ENCODE assay signal across 24 cellular contexts in the genomic region with DNA sequence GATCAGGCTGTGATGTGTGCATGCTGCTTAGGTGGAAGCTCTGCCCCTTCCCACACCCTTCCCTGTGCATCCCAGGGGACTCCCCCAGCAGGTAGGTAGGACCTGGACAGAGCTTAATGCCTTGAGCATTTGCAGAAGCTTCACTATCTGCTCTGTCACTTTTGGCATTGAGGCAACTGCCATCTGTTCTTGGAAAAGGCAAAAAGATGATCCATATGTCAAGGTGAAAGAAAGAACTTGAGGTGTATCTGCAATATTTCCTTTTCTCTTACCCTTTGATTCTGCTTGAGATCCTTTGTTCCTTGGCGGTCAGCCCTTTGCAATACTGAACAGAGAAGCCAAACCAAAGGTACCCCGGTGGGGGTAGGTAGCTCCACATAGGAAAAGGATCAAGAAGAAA.
"Had no signal": no experiment of that assay in that cellular context is flagged by ENCODE, and none has a peak within 500 bp of the region (broad histone marks: within the 10 kb centered on the region; RNA-seq: fewer than 3 reads in every experiment).

No MANE protein-coding gene starts in this region.

- ATAC-seq: activated T-cell treated with anti-CD3 and anti-CD28 coated beads, Interleukin-2, amount 50 U/mL, for 4 hours; heart left ventricle; left colon; mucosa of descending colon; right lobe of liver had no signal

- H3K4me3 Mint-ChIP-seq: activated naive CD8-positive, alpha-beta T cell; activated T-cell treated with anti-CD3 and anti-CD28 coated beads, Interleukin-2, amount 50 U/mL, for 4 hours; T-helper 2 cell treated with Interferon-gamma antibody and Interleukin-4, amounts not matched to agents 5 μg/mL and 100 μg/mL, for 36 hours had no signal

- H3K9me3 Mint-ChIP-seq: activated T-helper 2 cell treated with anti-CD3 and anti-CD28 coated beads, Interferon-gamma antibody, Interleukin-2, Interleukin-4, amounts not matched to agents 10 μg/mL and 5 μg/mL and 100 μg/mL, durations not matched to agents 14 hours and 24 hours and 36 hours; T-helper 2 cell treated with Interferon-gamma antibody and Interleukin-4, amounts not matched to agents 5 μg/mL and 100 μg/mL, for 36 hours had no signal

- H3K27ac Mint-ChIP-seq: activated naive CD8-positive, alpha-beta T cell; activated T-helper 2 cell treated with anti-CD3 and anti-CD28 coated beads, Interferon-gamma antibody, Interleukin-2, Interleukin-4, amounts not matched to agents 10 μg/mL and 5 μg/mL and 100 μg/mL, durations not matched to agents 14 hours and 24 hours and 36 hours; T-helper 2 cell treated with Interferon-gamma antibody and Interleukin-4, amounts not matched to agents 5 μg/mL and 100 μg/mL, for 36 hours had no signal

- DNase-seq: activated CD4-positive, alpha-beta T cell treated with anti-CD3 and anti-CD28 coated beads, Interleukin-2, amount 50 U/mL, for 4 hours; activated CD8-positive, alpha-beta memory T cell treated with anti-CD3 and anti-CD28 coated beads for 24 hours; activated CD8-positive, alpha-beta memory T cell treated with anti-CD3 and anti-CD28 coated beads, Interleukin-2, amount 50 U/mL, for 4 hours; activated naive CD4-positive, alpha-beta T cell; activated T-cell treated with anti-CD3 and anti-CD28 coated beads, Interleukin-2, amount 50 U/mL, for 4 hours; adrenal gland; effector CD4-positive, alpha-beta T cell; heart left ventricle; left colon; mesenchymal stem cell; mucosa of descending colon; occipital lobe; posterior cingulate gyrus; right lobe of liver; small intestine; stimulated activated CD4-positive, alpha-beta T cell treated with anti-CD3 and anti-CD28 coated beads, Interleukin-2, amount 100 ng/mL, for 24 hours; stimulated activated naive CD4-positive, alpha-beta T cell; testis; trophoblast cell; uterus; WERI-Rb-1 had no signal

- H3K36me3 Mint-ChIP-seq: activated naive CD8-positive, alpha-beta T cell had no signal
